In the genomic region with DNA sequence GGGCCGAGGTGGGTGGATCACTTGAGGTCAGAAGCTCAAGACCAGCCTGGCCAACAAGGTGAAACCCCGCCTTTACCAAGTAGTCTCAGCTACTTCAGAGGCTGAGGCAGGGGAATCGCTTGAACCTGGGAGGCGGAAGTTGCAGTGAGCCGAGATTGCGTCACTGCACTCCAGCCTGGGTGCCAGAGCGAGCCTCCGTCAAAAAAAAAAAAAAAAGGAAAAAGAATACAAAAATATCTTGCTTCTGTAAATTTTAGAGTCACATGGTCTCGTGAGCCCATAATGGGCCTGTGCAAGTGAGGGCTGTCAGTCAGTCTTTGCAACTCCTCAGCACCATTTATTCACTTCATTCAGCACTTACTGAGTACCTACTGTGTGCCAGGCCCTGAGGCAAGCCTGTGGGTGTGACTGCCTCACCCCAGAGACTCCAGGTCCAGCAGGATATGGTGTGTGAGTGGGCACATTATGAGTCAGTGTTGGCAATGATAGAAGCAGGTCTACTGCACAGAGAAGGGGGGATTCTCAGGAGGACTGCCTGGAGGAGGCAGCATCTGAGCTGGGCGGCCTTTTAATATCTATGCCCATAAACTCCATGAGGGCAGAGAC, we compare ENCODE assay signal across 9 cellular contexts. TPM values are rescaled to one million over a fixed set of nuclear protein-coding genes. Genes with fewer than 3 reads are reported as not detected.
DNase-seq lines count a peak whose midpoint lies in the region; ATAC-seq and TF ChIP-seq lines count a peak whose summit lies in the region.
"Had no signal": no experiment of that assay in that cellular context is flagged by ENCODE, and none has a peak within 500 bp of the region (broad histone marks: within the 10 kb centered on the region; RNA-seq: fewer than 3 reads in every experiment).

No MANE protein-coding gene starts in this region.

- no TSS peak for BruUV-seq in MCF 10A (replicated peaks; lab: Mats Ljungman, UMichigan)

- H3K4me3 Mint-ChIP-seq in MCF 10A (ENCODE audit: unreplicated experiment) = no peak overlapping the region

- no peaks in the 10 kb centered on the region for H3K4me1 Mint-ChIP-seq in MCF 10A (ENCODE audit: insufficient read depth, unreplicated experiment)

- DNase-seq in MCF 10A (ENCODE audit: unreplicated experiment) (peak; percentile 57), breast epithelium (ENCODE audit: low spot score in 2 of 2) (no peak), NOMO-1 (lab: John Stamatoyannopoulos, UW; ENCODE audit: unreplicated experiment in 2 of 2) (peak; percentile 65 to 67), thyroid gland (peak; percentile 73 to 80), NCI-H2171 (lab: John Stamatoyannopoulos, UW) (no peak), G401 (ENCODE audit: low spot score) (no peak), NCI-H526 (lab: John Stamatoyannopoulos, UW) (no peak)

- peak; percentile 37 for ATAC-seq in esophagus mucosa

- TF ChIP-seq CTCF in MCF 10A (IDR thresholded peaks at IDR 0.05; ENCODE audit: unreplicated experiment) = no peak
- TF ChIP-seq CTCF in breast epithelium (IDR thresholded peaks at IDR 0.05) = no peak
- TF ChIP-seq CTCF in thyroid gland (IDR thresholded peaks at IDR 0.05) = no peak

- peak overlapping the region in 1 of 2 donors; percentile 29 for H3K27ac ChIP-seq in breast epithelium
- peak overlapping the region; percentile 23 to 62 (median 53) for H3K27ac ChIP-seq in thyroid gland
- H3K27ac ChIP-seq: ascending aorta had no signal

- no peaks in the 10 kb centered on the region for H3K36me3 ChIP-seq in breast epithelium
- H3K36me3 ChIP-seq in thyroid gland = no peaks in the 10 kb centered on the region
- H3K36me3 ChIP-seq: ascending aorta had no signal

- no peak overlapping the region for H3K27ac Mint-ChIP-seq in MCF 10A (ENCODE audit: low read depth, unreplicated experiment)

- H3K4me3 ChIP-seq in breast epithelium (no peak overlapping the region), thyroid gland (replicated peaks in 1 of 3) (no peak overlapping the region)
- H3K4me3 ChIP-seq: ascending aorta had no signal

- H3K4me1 ChIP-seq in breast epithelium = no peaks in the 10 kb centered on the region
- peaks cover 5 to 17% of the 10 kb centered on the region in 2 donors for H3K4me1 ChIP-seq in thyroid gland
- H3K4me1 ChIP-seq: ascending aorta had no signal

- no peaks in the 10 kb centered on the region for H3K27me3 Mint-ChIP-seq in MCF 10A (ENCODE audit: insufficient read depth, unreplicated experiment)

- in situ Hi-C loops in G401 (cut with HindIII; ENCODE audit: low sequenced_read_pairs) = no loop called here

- no peaks in the 10 kb centered on the region for H3K27me3 ChIP-seq in breast epithelium
- H3K27me3 ChIP-seq in thyroid gland = no peaks in the 10 kb centered on the region
- H3K27me3 ChIP-seq: ascending aorta had no signal

- intact Hi-C loops in MCF 10A (cut with micrococcal nuclease) = no loop called here
- intact Hi-C loops in breast epithelium (cut with DNase I; ENCODE audit: low total_unique reads) = no loop called here
- intact Hi-C loops in thyroid gland (cut with DNase I) = no loop called here

- TF ChIP-seq POLR2A in breast epithelium (IDR thresholded peaks at IDR 0.05) (no peak), thyroid gland (IDR thresholded peaks at IDR 0.05) (no peak)

- no peaks in the 10 kb centered on the region for H3K36me3 Mint-ChIP-seq in MCF 10A (ENCODE audit: insufficient read depth, unreplicated experiment)

- 18 to 22% methylated on average over 10 of the region's 10 CpGs for WGBS in thyroid gland, 2 donors

- CTCF ChIA-PET in MCF 10A (lab: Yijun Ruan, JAX) = interaction anchor here (0.6 to 1.1 kb wide), 2 partner anchors 99 to 471 kb away, joined by 3 read pairs; no protein-coding TSS in a partner anchor

- H3K9me3 Mint-ChIP-seq in MCF 10A (ENCODE audit: unreplicated experiment) = no peaks in the 10 kb centered on the region

- POLR2A ChIA-PET in MCF 10A (lab: Yijun Ruan, JAX) = interaction anchor here (1.2 kb wide), 1 partner anchor 10 kb away, joined by 3 read pairs; no protein-coding TSS in a partner anchor

- H3K9me3 ChIP-seq in breast epithelium = no peaks in the 10 kb centered on the region
- no peaks in the 10 kb centered on the region for H3K9me3 ChIP-seq in thyroid gland
- H3K9me3 ChIP-seq: ascending aorta had no signal

RNA-seq across cellular contexts. Expression of gene TARDBP, which starts 46.7 kb away (rescaled TPM):
- total RNA-seq in MCF 10A (2022) = 144 and 172 TPM in 2 replicates
- total RNA-seq in breast epithelium = 100 to 1,000 TPM; 113 to 165 (median 142) TPM
- 94.1 TPM for total RNA-seq in esophagus mucosa
- total RNA-seq in thyroid gland = 100 to 1,000 TPM; 118 to 265 (median 172) TPM
- 31.6 and 70.3 TPM in 2 replicates for total RNA-seq in G401 (2014; rRNA removed; shearing (Covaris generic))

Comparison
In these comparisons a context has a peak if more than half of its experiments do, and no peak if none do; other contexts are left out.
1. DNase-seq: peak in MCF 10A (single experiment), NOMO-1 (2 of 2) and thyroid gland (2 of 2); none in breast epithelium (0 of 2), NCI-H2171 (single experiment), G401 (single experiment) and NCI-H526 (0 of 2).